Comparison of ENCODE assay signal across 22 cellular contexts in the genomic region with DNA sequence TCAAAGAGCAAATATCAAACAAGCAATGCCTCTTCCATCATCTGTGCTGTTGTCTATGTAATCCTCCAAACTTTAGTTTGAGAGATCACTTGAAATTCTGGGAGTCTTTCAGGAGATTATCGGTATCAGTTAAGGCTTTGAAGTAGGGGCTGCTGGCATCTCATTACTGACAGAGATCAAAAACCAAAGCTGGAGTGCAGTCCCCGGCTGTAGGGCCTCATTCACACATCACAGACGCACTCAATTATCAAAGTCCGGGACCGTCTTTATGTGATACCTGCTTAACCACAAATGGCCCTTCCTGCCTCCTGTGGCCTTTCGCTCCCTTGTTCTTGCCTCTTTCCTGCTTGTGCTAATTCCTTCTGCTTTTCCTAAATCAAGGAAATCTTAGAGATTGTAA.
"Had no signal": no experiment of that assay in that cellular context is flagged by ENCODE, and none has a peak within 500 bp of the region (broad histone marks: within the 10 kb centered on the region; RNA-seq: fewer than 3 reads in every experiment).

No MANE protein-coding gene starts in this region.

- H3K27me3 ChIP-seq: esophagus muscularis mucosa, left lung, tibial nerve had no signal

- H3K36me3 ChIP-seq: esophagus muscularis mucosa, left lung, lower lobe of right lung, tibial nerve had no signal

- ATAC-seq: left lung, lower lobe of right lung, right cardiac atrium had no signal

- H3K4me1 Mint-ChIP-seq: naive B cell had no signal

- H3K27me3 Mint-ChIP-seq: activated CD4-positive, alpha-beta memory T cell treated with anti-CD3 and anti-CD28 coated beads, Interleukin-2, amount 10 ng/mL, durations not matched to agents 7 days and 5 days; activated naive CD4-positive, alpha-beta T cell treated with anti-CD3 and anti-CD28 coated beads, Interleukin-2, amount 10 ng/mL, durations not matched to agents 7 days and 5 days had no signal

- H3K36me3 Mint-ChIP-seq: activated naive CD4-positive, alpha-beta T cell treated with anti-CD3 and anti-CD28 coated beads, Interleukin-2, amount 10 ng/mL, durations not matched to agents 7 days and 5 days; activated naive CD8-positive, alpha-beta T cell treated with anti-CD3 and anti-CD28 coated beads, Interleukin-2, amount 10 ng/mL, durations not matched to agents 7 days and 5 days; naive B cell had no signal

- H3K4me3 ChIP-seq: esophagus muscularis mucosa, left lung, lower lobe of right lung, tibial nerve had no signal

- H3K4me1 ChIP-seq: esophagus muscularis mucosa, left lung, lower lobe of right lung, tibial nerve had no signal

- H3K9me3 ChIP-seq: esophagus muscularis mucosa, left lung, lower lobe of right lung, tibial nerve had no signal

- H3K9me3 Mint-ChIP-seq: activated CD4-positive, alpha-beta memory T cell treated with anti-CD3 and anti-CD28 coated beads, Interleukin-2, amount 10 ng/mL, durations not matched to agents 7 days and 5 days; activated naive CD4-positive, alpha-beta T cell treated with anti-CD3 and anti-CD28 coated beads, Interleukin-2, amount 10 ng/mL, durations not matched to agents 7 days and 5 days; activated naive CD8-positive, alpha-beta T cell treated with anti-CD3 and anti-CD28 coated beads, Interleukin-2, amount 10 ng/mL, durations not matched to agents 7 days and 5 days; activated T-cell treated with anti-CD3 and anti-CD28 coated beads, Interleukin-2, amount 50 U/mL, for 24 hours; dendritic cell treated with granulocyte-macrophage colony-stimulating factor and Interleukin-4, amounts not matched to agents 40 ng/mL and 50 ng/mL, for 4 days; neural crest cell had no signal

- DNase-seq: activated CD4-positive, alpha-beta memory T cell treated with anti-CD3 and anti-CD28 coated beads, Interleukin-2, amount 10 ng/mL, durations not matched to agents 7 days and 5 days; activated CD4-positive, alpha-beta T cell treated with anti-CD3 and anti-CD28 coated beads for 1 hour; activated CD4-positive, alpha-beta T cell treated with anti-CD3 and anti-CD28 coated beads, Interleukin-2, amount 10 ng/mL, durations not matched to agents 7 days and 5 days; activated CD8-positive, alpha-beta memory T cell treated with anti-CD3 and anti-CD28 coated beads, Interleukin-2, amount 50 U/mL, for 48 hours; activated gamma-delta T cell; activated naive CD4-positive, alpha-beta T cell treated with anti-CD3 and anti-CD28 coated beads, Interleukin-2, amount 10 ng/mL, durations not matched to agents 7 days and 5 days; activated naive CD8-positive, alpha-beta T cell treated with anti-CD3 and anti-CD28 coated beads, Interleukin-2, amount 10 ng/mL, durations not matched to agents 7 days and 5 days; activated T-cell treated with anti-CD3 and anti-CD28 coated beads, Interleukin-2, amount 50 U/mL, for 24 hours; central memory CD4-positive, alpha-beta T cell; foreskin melanocyte; left lung; lower lobe of right lung; naive B cell; posterior cingulate gyrus; right cardiac atrium; stimulated activated CD4-positive, alpha-beta T cell treated with anti-CD3 and anti-CD28 coated beads, Interleukin-2, amount 100 ng/mL, for 48 hours; stimulated activated naive CD4-positive, alpha-beta T cell treated with Interleukin-2 at 50 U/mL for 16 hours; T-helper 2 cell had no signal

- H3K27ac Mint-ChIP-seq: activated CD4-positive, alpha-beta memory T cell treated with anti-CD3 and anti-CD28 coated beads, Interleukin-2, amount 10 ng/mL, durations not matched to agents 7 days and 5 days; activated CD4-positive, alpha-beta T cell treated with anti-CD3 and anti-CD28 coated beads, Interleukin-2, amount 10 ng/mL, durations not matched to agents 7 days and 5 days; activated naive CD4-positive, alpha-beta T cell treated with anti-CD3 and anti-CD28 coated beads, Interleukin-2, amount 10 ng/mL, durations not matched to agents 7 days and 5 days; activated naive CD8-positive, alpha-beta T cell treated with anti-CD3 and anti-CD28 coated beads, Interleukin-2, amount 10 ng/mL, durations not matched to agents 7 days and 5 days; activated T-cell treated with anti-CD3 and anti-CD28 coated beads, Interleukin-2, amount 50 U/mL, for 24 hours; dendritic cell treated with granulocyte-macrophage colony-stimulating factor and Interleukin-4, amounts not matched to agents 40 ng/mL and 50 ng/mL, for 4 days; naive B cell had no signal

- H3K4me3 Mint-ChIP-seq: activated CD4-positive, alpha-beta memory T cell treated with anti-CD3 and anti-CD28 coated beads, Interleukin-2, amount 10 ng/mL, durations not matched to agents 7 days and 5 days; activated CD4-positive, alpha-beta T cell treated with anti-CD3 and anti-CD28 coated beads, Interleukin-2, amount 10 ng/mL, durations not matched to agents 7 days and 5 days; activated naive CD4-positive, alpha-beta T cell treated with anti-CD3 and anti-CD28 coated beads, Interleukin-2, amount 10 ng/mL, durations not matched to agents 7 days and 5 days; activated naive CD8-positive, alpha-beta T cell treated with anti-CD3 and anti-CD28 coated beads, Interleukin-2, amount 10 ng/mL, durations not matched to agents 7 days and 5 days; activated T-cell treated with anti-CD3 and anti-CD28 coated beads, Interleukin-2, amount 50 U/mL, for 24 hours; dendritic cell treated with granulocyte-macrophage colony-stimulating factor and Interleukin-4, amounts not matched to agents 40 ng/mL and 50 ng/mL, for 4 days; naive B cell; neural crest cell had no signal

- H3K27ac ChIP-seq: esophagus muscularis mucosa, left lung, lower lobe of right lung, tibial nerve had no signal
